10 cellular contexts compared by ENCODE assay signal in genomic region chr2:211367711-211368110, GRCh38.
DNase-seq lines count a peak whose midpoint lies in the region; ATAC-seq and TF ChIP-seq lines count a peak whose summit lies in the region.
"Had no signal": no experiment of that assay in that cellular context is flagged by ENCODE, and none has a peak within 500 bp of the region (broad histone marks: within the 10 kb centered on the region; RNA-seq: fewer than 3 reads in every experiment).

No MANE protein-coding gene starts in this region.

- H3K9me3 ChIP-seq in BE2C: no peaks in the 10 kb centered on the region
- no peaks in the 10 kb centered on the region for H3K9me3 ChIP-seq in Caco-2
- H3K9me3 ChIP-seq: esophagus muscularis mucosa, neutrophil had no signal

- CTCF ChIA-PET in Caco-2 (lab: Charles Lee): no interaction called here

- H3K4me1 Mint-ChIP-seq in Caco-2 (ENCODE audit: low read depth, unreplicated experiment): no peaks in the 10 kb centered on the region

- POLR2A ChIA-PET in Caco-2 (lab: Charles Lee): no interaction called here

- no peak for DNase-seq in activated CD4-positive, CD25-positive, alpha-beta regulatory T cell treated with anti-CD3 and anti-CD28 coated beads, Interleukin-2, amount 50 U/mL, for 72 hours
- DNase-seq in NCI-H69 (lab: John Stamatoyannopoulos, UW) (peak; percentile 63), non-pigmented ciliary epithelial cell (ENCODE audit: low read depth) (peak; percentile 1), GM19238 (ENCODE audit: insufficient read length, low spot score) (no peak), BE2C (no peak), Caco-2 (no peak)

- intact Hi-C loops in Caco-2 (cut with micrococcal nuclease; ENCODE audit: unreplicated experiment): no loop called here

- no peaks in the 10 kb centered on the region for H3K36me3 Mint-ChIP-seq in Caco-2 (ENCODE audit: insufficient read depth, unreplicated experiment)

- H3K27me3 ChIP-seq in BE2C: no peaks in the 10 kb centered on the region
- H3K27me3 ChIP-seq in Caco-2 (replicated peaks; ENCODE audit: control insufficient read depth, insufficient read depth, low read length): no peaks in the 10 kb centered on the region
- H3K27me3 ChIP-seq: esophagus muscularis mucosa, neutrophil had no signal

- H3K27me3 Mint-ChIP-seq in Caco-2 (ENCODE audit: insufficient read depth, unreplicated experiment): peaks cover 6% of the 10 kb centered on the region

- no peaks in the 10 kb centered on the region for H3K9me3 Mint-ChIP-seq in Caco-2 (ENCODE audit: unreplicated experiment)

- H3K27ac Mint-ChIP-seq in Caco-2 (ENCODE audit: unreplicated experiment): no peak overlapping the region

- BruUV-seq in Caco-2 (replicated peaks; lab: Mats Ljungman, UMichigan): no TSS peak

- no peak for TF ChIP-seq CTCF in BE2C (IDR thresholded peaks at IDR 0.05; ENCODE audit: low read depth, low read length)
- no peak for TF ChIP-seq CTCF in Caco-2 (IDR thresholded peaks at IDR 0.05; ENCODE audit: insufficient read depth in 1 of 2, low read depth in 1 of 2, low read length in 1 of 2, severe bottlenecking in 1 of 2, unreplicated experiment in 1 of 2)

- H3K36me3 ChIP-seq in BE2C (no peaks in the 10 kb centered on the region), Caco-2 (ENCODE audit: control insufficient read depth, insufficient read depth, low read length) (no peaks in the 10 kb centered on the region)
- H3K36me3 ChIP-seq: esophagus muscularis mucosa, neutrophil had no signal

- H3K4me3 ChIP-seq in BE2C (ENCODE audit: low read depth, low read length) (no peak overlapping the region), Caco-2 (ENCODE audit: low read depth, low read length) (no peak overlapping the region)
- H3K4me3 ChIP-seq: esophagus muscularis mucosa had no signal

- no peaks in the 10 kb centered on the region for H3K4me1 ChIP-seq in BE2C
- H3K4me1 ChIP-seq in Caco-2: no peaks in the 10 kb centered on the region
- H3K4me1 ChIP-seq: esophagus muscularis mucosa had no signal

- ATAC-seq in activated CD4-positive, CD25-positive, alpha-beta regulatory T cell treated with anti-CD3 and anti-CD28 coated beads, Interleukin-2, amount 50 U/mL, for 24 hours: peak; percentile 48 to 62
- peak; percentile 80 for ATAC-seq in HG02884 (IDR thresholded peaks at IDR 0.05; ENCODE audit: unreplicated experiment)

- H3K4me3 Mint-ChIP-seq in Caco-2 (ENCODE audit: unreplicated experiment): no peak overlapping the region

Comparison
In these comparisons a context has a peak if more than half of its experiments do, and no peak if none do; other contexts are left out.
1. DNase-seq: peak in NCI-H69 (single experiment) and non-pigmented ciliary epithelial cell (single experiment); none in activated CD4-positive, CD25-positive, alpha-beta regulatory T cell treated with anti-CD3 and anti-CD28 coated beads, Interleukin-2, amount 50 U/mL, for 72 hours (single experiment), GM19238 (single experiment), BE2C (single experiment) and Caco-2 (0 of 2).